Comparison of ENCODE assay signal across 19 cellular contexts in genomic region chr11:121041072-121041471, GRCh38.
"Had no signal": no experiment of that assay in that cellular context is flagged by ENCODE, and none has a peak within 500 bp of the region (broad histone marks: within the 10 kb centered on the region; RNA-seq: fewer than 3 reads in every experiment).

No MANE protein-coding gene starts in this region.

- H3K27ac ChIP-seq: epithelial cell of prostate, esophagus muscularis mucosa, gastrocnemius medialis, heart right ventricle, neutrophil, suprapubic skin, thyroid gland, vagina had no signal

- H3K27me3 ChIP-seq: esophagus muscularis mucosa, gastrocnemius medialis, heart right ventricle, neutrophil, suprapubic skin, thyroid gland, vagina had no signal

- H3K36me3 ChIP-seq: gastrocnemius medialis, neutrophil, suprapubic skin, thyroid gland had no signal

- ATAC-seq: effector memory CD8-positive, alpha-beta T cell; gastrocnemius medialis; heart right ventricle; left ventricle myocardium superior; mucosa of descending colon; naive thymus-derived CD8-positive, alpha-beta T cell; right cardiac atrium; stimulated activated naive CD8-positive, alpha-beta T cell treated with anti-CD3 and anti-CD28 coated beads, Interleukin-15, Interleukin-2, amounts not matched to agents 100 U/mL and 50 U/mL, for 24 hours had no signal

- DNase-seq: effector memory CD8-positive, alpha-beta T cell; gastrocnemius medialis; heart right ventricle; hypothalamus; left ventricle myocardium superior; mucosa of descending colon; naive thymus-derived CD8-positive, alpha-beta T cell; posterior cingulate gyrus; right cardiac atrium; stimulated activated CD4-positive, alpha-beta T cell treated with anti-CD3 and anti-CD28 coated beads, Interleukin-2, amount 100 ng/mL, for 48 hours; stimulated activated naive CD8-positive, alpha-beta T cell treated with anti-CD3 and anti-CD28 coated beads, Interleukin-15, Interleukin-2, amounts not matched to agents 100 U/mL and 50 U/mL, for 24 hours; thyroid gland had no signal

- H3K9me3 ChIP-seq: esophagus muscularis mucosa, gastrocnemius medialis, heart right ventricle, mucosa of descending colon, neutrophil, suprapubic skin, thyroid gland, vagina had no signal

- FAIRE-seq: keratinocyte had no signal

- H3K4me3 ChIP-seq: esophagus muscularis mucosa, gastrocnemius medialis, heart right ventricle, mucosa of descending colon, smooth muscle cell, suprapubic skin, thyroid gland, vagina had no signal

- H3K4me1 ChIP-seq: gastrocnemius medialis, suprapubic skin, thyroid gland, vagina had no signal
